ENCODE assay signal across 8 cellular contexts in the genomic region with DNA sequence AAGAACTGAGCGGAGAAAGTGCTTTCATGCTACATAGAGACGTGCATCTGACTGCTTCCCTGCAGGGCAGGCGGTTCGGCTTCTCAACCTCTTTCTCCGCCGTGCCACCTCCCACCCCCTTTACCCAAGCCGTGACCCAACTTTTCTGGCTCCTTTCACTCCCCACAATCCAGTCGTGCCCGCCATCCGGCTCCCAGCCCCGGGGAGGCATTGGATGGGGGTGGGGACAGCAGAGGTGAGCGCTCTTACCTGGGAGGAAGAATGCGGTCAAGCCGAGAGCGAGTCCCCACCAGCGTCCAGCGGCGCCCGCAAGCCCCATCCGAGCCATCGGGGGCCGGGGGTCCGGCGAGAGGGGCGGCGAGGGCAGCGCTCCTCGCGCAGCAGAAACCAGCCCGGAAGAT. TPM values are rescaled to one million over a fixed set of nuclear protein-coding genes. Genes with fewer than 3 reads are reported as not detected.
DNase-seq lines count a peak whose midpoint lies in the region; ATAC-seq and TF ChIP-seq lines count a peak whose summit lies in the region.

No MANE protein-coding gene starts in this region.

- H3K4me3 ChIP-seq in heart right ventricle (peak overlapping the region; percentile 42 to 93 (median 80)), fibroblast of mammary gland (ENCODE audit: control insufficient read depth, low read depth, low read length) (peak overlapping the region; percentile 61)

- CTCF ChIA-PET in T-cell (lab: Charles Lee) = interaction anchor here in 1 of 2 donors (0.9 kb wide), 1 partner anchor 31 kb away, joined by 3 read pairs; no protein-coding TSS in a partner anchor

- H3K27ac ChIP-seq in heart right ventricle = peak overlapping the region; percentile 73 to 91 (median 84)

- no peaks in the 10 kb centered on the region for H3K36me3 ChIP-seq in heart right ventricle

- peaks cover 11 to 13% of the 10 kb centered on the region in 2 donors for H3K27me3 Mint-ChIP-seq in T-cell

- ATAC-seq in heart right ventricle (no peak), left ventricle myocardium superior (no peak), T-cell (replicated peaks in 1 of 4) (no peak), HG03280 (IDR thresholded peaks at IDR 0.05; ENCODE audit: unreplicated experiment) (no peak)

- intact Hi-C loops in heart right ventricle (cut with DNase I) (loop anchor here in 8 of 10 donors (2.0 to 10.0 kb wide), 11 partner anchors 41 to 379 kb away; no protein-coding TSS in a partner anchor), left ventricle myocardium superior (cut with micrococcal nuclease) (no loop called here)

- DNase-seq in heart right ventricle = no peak
- no peak for DNase-seq in left ventricle myocardium superior
- peak in 3 of 34 experiments; percentile 1 to 22 (median 11) for DNase-seq in T-cell
- DNase-seq in fibroblast of mammary gland (ENCODE audit: low read depth) = no peak
- peak; percentile 73 for DNase-seq in retina
- no peak for DNase-seq in activated effector memory CD4-positive, alpha-beta T cell treated with Interleukin-2 at 50 U/mL for 16 hours
- no peak for DNase-seq in EL

- H3K27ac Mint-ChIP-seq in T-cell = peak overlapping the region; percentile 58 to 59

- 1% methylated on average over 30 of the region's 30 CpGs for WGBS in heart right ventricle, 2 donors

- H3K27me3 ChIP-seq in heart right ventricle = peaks cover 0 to 14% (median 0%) of the 10 kb centered on the region in 7 donors

- H3K4me1 Mint-ChIP-seq in T-cell = peaks cover 5 to 22% (median 12%) of the 10 kb centered on the region in 3 donors

- no peaks in the 10 kb centered on the region for H3K9me3 Mint-ChIP-seq in T-cell

- peak overlapping the region; percentile 79 to 93 (median 88) for H3K4me3 Mint-ChIP-seq in T-cell

- TF ChIP-seq CTCF in heart right ventricle (IDR thresholded peaks at IDR 0.05) (peak in 1 of 9 donors; percentile 1), fibroblast of mammary gland (conservative IDR thresholded peaks at IDR 0.05; ENCODE audit: control insufficient read depth, insufficient read depth, low read depth, low read length) (no peak)

- H3K4me1 ChIP-seq in heart right ventricle = peaks cover 3 to 36% (median 32%) of the 10 kb centered on the region in 9 donors

- H3K36me3 Mint-ChIP-seq in T-cell = no peaks in the 10 kb centered on the region

- H3K9me3 ChIP-seq in heart right ventricle = peaks cover 0 to 6% (median 0%) of the 10 kb centered on the region in 11 donors

- POLR2A ChIA-PET in T-cell (lab: Charles Lee) = interaction anchor here in 1 of 2 donors (0.7 kb wide), 1 partner anchor 154 kb away, joined by 10 read pairs; no protein-coding TSS in a partner anchor

RNA-seq across cellular contexts. Expression of a gene that starts 0.8 kb away (rescaled TPM):
- total RNA-seq in heart right ventricle (10 to 100 TPM in 6 of 10 donors, 1 to 10 TPM in 4; 6.6 to 22.8 (median 11.6) TPM), left ventricle myocardium superior (20.6 TPM), T-cell (1 to 10 TPM; 1.8 to 3.5 (median 3.1) TPM)
- polyA plus RNA-seq in heart right ventricle = 1 to 10 TPM; 4.0 to 4.4 TPM
